ENCODE assay signal across 8 cellular contexts in the genomic region with DNA sequence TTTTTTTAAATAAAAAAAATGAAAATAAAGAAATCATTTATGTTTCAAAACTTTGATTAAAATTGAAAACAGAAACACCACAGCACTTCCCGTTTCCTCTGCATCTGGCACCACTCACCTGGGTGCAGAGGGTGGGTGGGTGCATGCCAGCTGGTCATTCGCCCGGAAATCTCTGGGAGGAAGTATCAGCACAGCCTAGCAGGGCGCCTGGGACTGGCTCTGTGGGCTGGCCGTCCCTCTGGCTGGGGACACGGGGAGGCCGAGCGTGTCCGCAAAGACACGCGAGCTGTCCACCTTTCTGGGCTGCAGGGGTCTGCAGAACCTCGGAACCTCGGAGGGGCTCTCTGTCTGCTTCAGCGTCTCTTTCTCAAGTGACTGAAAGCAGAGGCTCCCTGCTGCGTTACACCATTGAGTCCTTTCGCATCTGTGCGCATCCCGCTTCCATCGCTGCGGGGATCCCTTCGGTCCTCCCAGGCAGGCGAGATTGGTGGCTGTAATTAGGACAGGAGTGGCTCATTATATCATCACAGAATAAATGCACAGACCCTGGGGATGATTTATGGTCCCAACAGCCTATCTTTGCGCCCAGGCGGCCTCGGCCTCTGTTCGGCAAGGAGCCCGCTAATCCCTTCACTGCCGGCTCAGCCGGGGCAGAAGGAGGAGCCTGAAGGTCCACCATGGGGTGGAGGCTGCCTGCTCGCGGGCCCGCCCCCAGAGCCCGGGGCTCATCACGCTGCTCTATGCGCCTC. TPM values are rescaled to one million over a fixed set of nuclear protein-coding genes. Genes with fewer than 3 reads are reported as not detected.
DNase-seq lines count a peak whose midpoint lies in the region; ATAC-seq, FAIRE-seq and TF ChIP-seq lines count a peak whose summit lies in the region.

No MANE protein-coding gene starts in this region.

- no peak overlapping the region for H3K4ac ChIP-seq in H1 (replicated peaks; ENCODE audit: insufficient read length, low read depth, low read length)

- H3K36me3 Mint-ChIP-seq in progenitor cell of endocrine pancreas (ENCODE audit: insufficient read depth): no peaks in the 10 kb centered on the region

- no peak overlapping the region for H2BK120ac ChIP-seq in H1 (replicated peaks; ENCODE audit: low read depth, low read length)

- no peak for TF ChIP-seq EP300 in H1 (IDR thresholded peaks at IDR 0.05; ENCODE audit: borderline replicate concordance in 1 of 2, low read depth in 2 of 2, low read length in 2 of 2)

- H2AK5ac ChIP-seq in H1 (ENCODE audit: low read depth, low read length): no peak overlapping the region

- CTCF ChIA-PET in H1 (lab: Charles Lee; ENCODE audit: partially characterized antibody): interaction anchor here (1.2 to 2.7 kb wide), 3 partner anchors 21 to 149 kb away, joined by 4 to 8 read pairs (median 4); no protein-coding TSS in a partner anchor

- H3K4me1 Mint-ChIP-seq in progenitor cell of endocrine pancreas (ENCODE audit: low read depth): peaks cover 2% of the 10 kb centered on the region

- no peak for TF ChIP-seq RAD21 in H1 (IDR thresholded peaks at IDR 0.05 in 1 of 2, conservative IDR thresholded peaks at IDR 0.05 in 1 of 2; ENCODE audit: low read depth in 2 of 2, low read length in 2 of 2)

- H3K9ac ChIP-seq in H1 (replicated peaks in 1 of 4; ENCODE audit: extremely low read depth in 1 of 4, low read depth in 3 of 4, low read length in 3 of 4): no peak overlapping the region

- peak overlapping the region; percentile 75 to 88 for H3K4me2 ChIP-seq in H1 (ENCODE audit: insufficient read depth in 1 of 2, low read depth in 2 of 2, low read length in 2 of 2)

- H2BK20ac ChIP-seq in H1 (ENCODE audit: low read length): no peak overlapping the region

- WGBS in H1 (ENCODE audit: extremely low coverage in 1 of 2, insufficient coverage in 1 of 2, insufficient read length in 1 of 2, insufficient replicate concordance in 2 of 2, low coverage in 1 of 2, low lambda C conversion rate in 2 of 2, missing lambda C conversion rate in 1 of 2), 2 experiments: 12% methylated on average over 35 of the region's 35 CpGs; no CpG with 5 or more reads in 1 of the 2 experiments

- TF ChIP-seq CTCF in H1 (IDR thresholded peaks at IDR 0.05; ENCODE audit: control extremely low read depth in 1 of 3, insufficient read depth in 1 of 3, low read depth in 1 of 3, low read length in 3 of 3) (no peak), mucosa of descending colon (IDR thresholded peaks at IDR 0.05) (no peak), progenitor cell of endocrine pancreas (IDR thresholded peaks at IDR 0.05; ENCODE audit: unreplicated experiment) (no peak)

- peak; percentile 70 for ATAC-seq in HG02759 (IDR thresholded peaks at IDR 0.05; ENCODE audit: unreplicated experiment)
- ATAC-seq in mucosa of descending colon: peak; percentile 73

- no peak overlapping the region for H3K14ac ChIP-seq in H1 (ENCODE audit: insufficient read length)

- H3K79me2 ChIP-seq in H1 (ENCODE audit: control insufficient read depth in 1 of 2, insufficient read depth in 2 of 2, low read length in 2 of 2): peaks cover 0 to 17% of the 10 kb centered on the region in 2 experiments; a peak in 2 of 4 replicates

- H3K9me3 ChIP-seq in H1 (ENCODE audit: insufficient read depth in 2 of 2, low read depth in 1 of 2, low read length in 1 of 2) (no peaks in the 10 kb centered on the region), mucosa of descending colon (no peaks in the 10 kb centered on the region)

- no peak overlapping the region for H4K8ac ChIP-seq in H1 (ENCODE audit: extremely low read depth, insufficient read depth, low read length)

- no peak for TF ChIP-seq POLR2A in H1 (IDR thresholded peaks at IDR 0.05; ENCODE audit: control extremely low read depth in 1 of 2, low read depth in 2 of 2, low read length in 2 of 2)

- no peaks in the 10 kb centered on the region for H3K27me3 ChIP-seq in H1 (replicated peaks in 1 of 4; ENCODE audit: control insufficient read depth in 3 of 4, extremely low read depth in 1 of 4, insufficient read depth in 3 of 4, low read length in 3 of 4)

- peaks cover 19 to 41% of the 10 kb centered on the region in 2 experiments for H4K20me1 ChIP-seq in H1 (replicated peaks in 1 of 2; ENCODE audit: control insufficient read depth in 1 of 2, insufficient read depth in 2 of 2, low read length in 2 of 2)

- H3K23ac ChIP-seq in H1 (ENCODE audit: insufficient read length): no peak overlapping the region

- H3K4me3 ChIP-seq in GM08714 (ENCODE audit: low read length): peak overlapping the region; percentile 35; the same call in 1 of the 2 replicates
- peak overlapping the region; percentile 13 to 56 (median 46); a peak in 7 of 8 replicates for H3K4me3 ChIP-seq in H1 (ENCODE audit: extremely low read depth in 1 of 4, insufficient read depth in 2 of 4, low read depth in 3 of 4, low read length in 4 of 4)
- no peak overlapping the region for H3K4me3 ChIP-seq in mucosa of descending colon

- no peak overlapping the region for H4K5ac ChIP-seq in H1 (ENCODE audit: insufficient read length, low read depth, low read length)

- no peak overlapping the region for H2AFZ ChIP-seq in H1 (ENCODE audit: low read length)

- H3K56ac ChIP-seq in H1 (replicated peaks; ENCODE audit: insufficient read length, low read depth, low read length): no peak overlapping the region

- H3K4me1 ChIP-seq in H1 (replicated peaks in 1 of 4; ENCODE audit: control insufficient read depth in 3 of 4, insufficient read depth in 4 of 4, low read length in 3 of 4) (peaks cover 0 to 17% (median 7%) of the 10 kb centered on the region in 4 experiments; a peak in 4 of 7 replicates), mucosa of descending colon (ENCODE audit: low read depth) (peaks cover 4% of the 10 kb centered on the region)

- no peak overlapping the region; the same call in 1 of the 2 replicates for H3K18ac ChIP-seq in H1 (ENCODE audit: extremely low read depth, low read length)

- intact Hi-C loops in mucosa of descending colon (cut with DNase I, micrococcal nuclease): no loop called here

- POLR2A ChIA-PET in H1 (lab: Charles Lee; ENCODE audit: partially characterized antibody): interaction anchor here (0.6 to 1.8 kb wide), 2 partner anchors 129 to 262 kb away, joined by 3 to 5 read pairs; a partner anchor contains a TSS

- peaks cover 18% of the 10 kb centered on the region for H3K79me1 ChIP-seq in H1 (ENCODE audit: low read depth, low read length)

- no peak overlapping the region for H3K27ac Mint-ChIP-seq in progenitor cell of endocrine pancreas

- H4K91ac ChIP-seq in H1 (replicated peaks; ENCODE audit: insufficient read length, low read length): no peak overlapping the region

- FAIRE-seq in H1 (lab: Jason Lieb, UNC): no peak

- H3K9me3 Mint-ChIP-seq in progenitor cell of endocrine pancreas (ENCODE audit: low read depth): no peaks in the 10 kb centered on the region

- no peak overlapping the region for H3K27ac ChIP-seq in H1 (ENCODE audit: low read depth, low read length)

- DNase-seq in NCI-H226 (peak; percentile 32), H1 (ENCODE audit: low read depth in 1 of 2, low spot score in 2 of 2) (peak in 1 of 2 experiments; percentile 84), mucosa of descending colon (peak; percentile 51 to 85 (median 70)), progenitor cell of endocrine pancreas (ENCODE audit: low spot score, unreplicated experiment) (no peak)
- peak in 2 of 3 experiments; percentile 22 to 46 for DNase-seq in activated CD8-positive, alpha-beta memory T cell treated with anti-CD3 and anti-CD28 coated beads for 48 hours (ENCODE audit: low read depth in 2 of 3, low spot score in 2 of 3)
- DNase-seq in stimulated activated CD8-positive, alpha-beta memory T cell treated with anti-CD3 and anti-CD28 coated beads, Interleukin-4, amount 100 ng/mL, for 1 hour (ENCODE audit: low read depth in 2 of 2, low spot score in 1 of 2): peak; percentile 36 to 46

- H3K36me3 ChIP-seq in H1 (ENCODE audit: control insufficient read depth in 2 of 4, insufficient read depth in 4 of 4, low read length in 3 of 4) (no peaks in the 10 kb centered on the region), mucosa of descending colon (ENCODE audit: low read depth) (no peaks in the 10 kb centered on the region)

- no peak overlapping the region for H2BK5ac ChIP-seq in H1 (ENCODE audit: low read depth, low read length)

- no peak overlapping the region for H2BK12ac ChIP-seq in H1 (ENCODE audit: low read depth, low read length)

- H2BK15ac ChIP-seq in H1 (ENCODE audit: low read length): no peak overlapping the region

- peaks cover 3% of the 10 kb centered on the region; the same call in 1 of the 2 replicates for H3K23me2 ChIP-seq in H1 (ENCODE audit: low read depth, low read length)

- H3K27me3 Mint-ChIP-seq in progenitor cell of endocrine pancreas: no peaks in the 10 kb centered on the region

- no peak overlapping the region for H3K4me3 Mint-ChIP-seq in progenitor cell of endocrine pancreas (ENCODE audit: low read depth)

TF ChIP-seq in H1, 55 proteins besides CTCF, POLR2A, EP300 and RAD21:
- peak in 1 of 2 experiments; percentile 32; a peak in 1 of 4 replicates for TF ChIP-seq HDAC2 (IDR thresholded peaks at IDR 0.05; ENCODE audit: borderline replicate concordance in 1 of 2, low read depth in 2 of 2, low read length in 2 of 2)
- TF ChIP-seq POU5F1 (IDR thresholded peaks at IDR 0.05; ENCODE audit: low read depth, low read length): no peak
- TF ChIP-seq GABPA (IDR thresholded peaks at IDR 0.05; ENCODE audit: borderline replicate concordance, insufficient read depth, low read length): 0 out of 2 replicates have a peak, but pooled peaks have one; percentile 33
- TF ChIP-seq PHF8 (conservative IDR thresholded peaks at IDR 0.05; ENCODE audit: low read depth, low read length): no peak
- 0 out of 2 replicates have a peak, but pooled peaks have one; percentile 17 for TF ChIP-seq RBBP5 (IDR thresholded peaks at IDR 0.05; ENCODE audit: borderline replicate concordance, low read depth, low read length)
- TF ChIP-seq ASH2L (IDR thresholded peaks at IDR 0.05; ENCODE audit: low read length): peak; percentile 53
- TF ChIP-seq, protein P1, sequence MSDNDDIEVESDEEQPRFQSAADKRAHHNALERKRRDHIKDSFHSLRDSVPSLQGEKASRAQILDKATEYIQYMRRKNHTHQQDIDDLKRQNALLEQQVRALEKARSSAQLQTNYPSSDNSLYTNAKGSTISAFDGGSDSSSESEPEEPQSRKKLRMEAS (IDR thresholded peaks at IDR 0.05): 0 out of 2 replicates have a peak, but pooled peaks have one; percentile 11
- TF ChIP-seq CEBPB (IDR thresholded peaks at IDR 0.05; ENCODE audit: low read depth, low read length): no peak

RNA-seq across cellular contexts. Expression of a gene that starts 17.2 kb away (rescaled TPM):
- total RNA-seq in H1 (2021; fragmentation: NEBNext Ultra II Directional; extraction: Animal tissue kit (Norgen Biotek cat#: 25700)): 8.5 TPM in 2 replicates
- 2.9 and 6.5 TPM in 2 replicates for polyA plus RNA-seq in H1 (2011; rRNA removed)
- polyA plus RNA-seq in H1 (2011; cell fraction: cytosol; rRNA removed): 2.7 TPM
- 18.3 TPM for polyA plus RNA-seq in H1 (2011; cell fraction: nucleus; rRNA removed)
- 4.4 to 9.8 TPM (median 8.1 TPM) in 4 replicates for polyA plus RNA-seq in H1 (2012, experiment 1 of 2)
- polyA plus RNA-seq in H1 (2012, experiment 2 of 2): 4.9 TPM
- 8.8 TPM for polyA plus RNA-seq in H1 (2013, experiment 1 of 2)
- 7.7 TPM for polyA plus RNA-seq in H1 (2013, experiment 2 of 2)
- 0.71 and 1.8 TPM in 2 replicates for polyA minus RNA-seq in H1 (2011; rRNA and poly(A)+ RNA removed)
- polyA minus RNA-seq in H1 (2011; cell fraction: cytosol; rRNA and poly(A)+ RNA removed): 4.7 TPM
- 6.3 TPM for polyA minus RNA-seq in H1 (2011; cell fraction: nucleus; rRNA and poly(A)+ RNA removed)
- total RNA-seq in mucosa of descending colon (10 to 100 TPM; 11.5 to 15.1 (median 12.5) TPM), progenitor cell of endocrine pancreas (39.5 and 39.7 TPM in 2 replicates)
